Comparison of ENCODE assay signal across 22 cellular contexts in genomic region chr9:120946259-120946658, GRCh38. TPM values are rescaled to one million over a fixed set of nuclear protein-coding genes. Genes with fewer than 3 reads are reported as not detected.
DNase-seq lines count a peak whose midpoint lies in the region; ATAC-seq, FAIRE-seq and TF ChIP-seq lines count a peak whose summit lies in the region.
"Had no signal": no experiment of that assay in that cellular context is flagged by ENCODE, and none has a peak within 500 bp of the region (broad histone marks: within the 10 kb centered on the region; RNA-seq: fewer than 3 reads in every experiment).

No MANE protein-coding gene starts in this region.

- dilution Hi-C loops in endothelial cell of umbilical vein (cut with MboI; ENCODE audit: extremely low pct_ligation_motif_present, low sequenced_read_pairs) = no loop called here

- no TSS peak for BruUV-seq in endothelial cell of umbilical vein (replicated peaks; lab: Mats Ljungman, UMichigan)

- peaks cover 30% of the 10 kb centered on the region for H3K4me1 ChIP-seq in RWPE2 (ENCODE audit: insufficient read depth, poor library complexity, severe bottlenecking)
- peaks cover 59% of the 10 kb centered on the region for H3K4me1 ChIP-seq in endothelial cell of umbilical vein (ENCODE audit: control insufficient read depth, extremely low read depth, insufficient read depth, low read length)
- peaks cover 32% of the 10 kb centered on the region for H3K4me1 ChIP-seq in skeletal muscle satellite cell (ENCODE audit: control insufficient read depth, insufficient read depth, low read length)
- H3K4me1 ChIP-seq in BE2C = no peaks in the 10 kb centered on the region; the same call in 1 of the 2 replicates
- H3K4me1 ChIP-seq: colonic mucosa had no signal

- DNase-seq in GM03348 (ENCODE audit: low spot score) = peak; percentile 58
- no peak for DNase-seq in RWPE2 (ENCODE audit: low spot score)
- peak; percentile 50 for DNase-seq in endothelial cell of umbilical vein (ENCODE audit: low read depth, low spot score)
- no peak for DNase-seq in COR-L47 (lab: John Stamatoyannopoulos, UW)
- no peak for DNase-seq in BE2C
- DNase-seq in NK-92 (lab: John Stamatoyannopoulos, UW; ENCODE audit: unreplicated experiment) = no peak
- DNase-seq: activated CD4-positive, alpha-beta T cell treated with anti-CD3 and anti-CD28 coated beads for 1 hour; activated effector memory CD4-positive, alpha-beta T cell treated with Interleukin-2 at 50 U/mL for 16 hours; colonic mucosa; DMS 273 treated with DMSO at 0.1 percent for 48 hours; islet precursor cell; MG63; naive thymus-derived CD4-positive, alpha-beta T cell; NCI-H345; SIG-M5; stimulated activated CD4-positive, alpha-beta T cell treated with anti-CD3 and anti-CD28 coated beads, Interleukin-2, amount 100 ng/mL, for 48 hours; substantia nigra; T-helper 2 cell had no signal

- TF ChIP-seq CTCF in RWPE2 (IDR thresholded peaks at IDR 0.05; ENCODE audit: poor library complexity, severe bottlenecking) (no peak), endothelial cell of umbilical vein (IDR thresholded peaks at IDR 0.05; ENCODE audit: extremely low read depth in 1 of 2, insufficient read depth in 1 of 2, low read depth in 1 of 2, low read length in 2 of 2) (no peak), BE2C (IDR thresholded peaks at IDR 0.05; ENCODE audit: low read depth, low read length) (no peak)

- H3K9me1 ChIP-seq in endothelial cell of umbilical vein (replicated peaks; ENCODE audit: control insufficient read depth, extremely low read depth, insufficient read depth, low read length) = no peaks in the 10 kb centered on the region

- H3K27ac ChIP-seq in RWPE2 (ENCODE audit: poor library complexity, severe bottlenecking) (peak overlapping the region; percentile 17), endothelial cell of umbilical vein (ENCODE audit: insufficient read depth, low read depth, low read length) (peak overlapping the region; percentile 52)
- H3K27ac ChIP-seq: BLaER1, colonic mucosa, parathyroid adenoma had no signal

- FAIRE-seq in endothelial cell of umbilical vein (lab: Jason Lieb, UNC) = peak; percentile 82

- peak overlapping the region; percentile 67 for H2AFZ ChIP-seq in endothelial cell of umbilical vein (ENCODE audit: low read depth, low read length)
- H2AFZ ChIP-seq: parathyroid adenoma had no signal

- H3K27me3 ChIP-seq in RWPE2 (ENCODE audit: insufficient read depth, poor library complexity, severe bottlenecking) (no peaks in the 10 kb centered on the region), endothelial cell of umbilical vein (ENCODE audit: control insufficient read depth in 2 of 2, insufficient read depth in 2 of 2, low read length in 2 of 2) (no peaks in the 10 kb centered on the region), skeletal muscle satellite cell (ENCODE audit: control insufficient read depth, insufficient read depth, low read length) (no peaks in the 10 kb centered on the region), BE2C (no peaks in the 10 kb centered on the region)
- H3K27me3 ChIP-seq: BLaER1, colonic mucosa, MG63 had no signal

- peak overlapping the region; percentile 43 for H3K4me2 ChIP-seq in endothelial cell of umbilical vein (ENCODE audit: insufficient read depth, low read length)
- H3K4me2 ChIP-seq in skeletal muscle satellite cell (ENCODE audit: low read length) = peak overlapping the region; percentile 31
- H3K4me2 ChIP-seq: BLaER1 had no signal

- H3K79me2 ChIP-seq in endothelial cell of umbilical vein (ENCODE audit: control insufficient read depth, insufficient read depth, low read length) = no peaks in the 10 kb centered on the region
- H3K79me2 ChIP-seq: parathyroid adenoma had no signal

- intact Hi-C loops in endothelial cell of umbilical vein (cut with micrococcal nuclease) = no loop called here

- CTCF ChIA-PET in endothelial cell of umbilical vein (lab: Charles Lee) = interaction anchor here (0.9 to 1.7 kb wide), 3 partner anchors 9 to 35 kb away, joined by 3 to 7 read pairs (median 4); no protein-coding TSS in a partner anchor

- POLR2A ChIA-PET in endothelial cell of umbilical vein (lab: Charles Lee) = no interaction called here

- H3K9ac ChIP-seq in endothelial cell of umbilical vein (replicated peaks; ENCODE audit: extremely low read depth, insufficient read depth, low read length) (no peak overlapping the region), skeletal muscle satellite cell (ENCODE audit: low read depth, low read length) (no peak overlapping the region)
- H3K9ac ChIP-seq: BLaER1, parathyroid adenoma had no signal

- H3K4me3 ChIP-seq in RWPE2 (ENCODE audit: severe bottlenecking) = no peak overlapping the region
- H3K4me3 ChIP-seq in endothelial cell of umbilical vein (replicated peaks in 1 of 3; ENCODE audit: insufficient read depth in 1 of 3, low read depth in 1 of 3, low read length in 3 of 3) = no peak overlapping the region
- no peak overlapping the region for H3K4me3 ChIP-seq in skeletal muscle satellite cell (ENCODE audit: low read length)
- H3K4me3 ChIP-seq in BE2C (ENCODE audit: low read depth, low read length) = no peak overlapping the region
- H3K4me3 ChIP-seq: BLaER1, colonic mucosa, MG63 had no signal

- H3K36me3 ChIP-seq in RWPE2 (ENCODE audit: low read depth) (no peaks in the 10 kb centered on the region), endothelial cell of umbilical vein (ENCODE audit: control insufficient read depth in 2 of 2, extremely low read depth in 1 of 2, insufficient read depth in 2 of 2, low read length in 2 of 2) (no peaks in the 10 kb centered on the region), skeletal muscle satellite cell (ENCODE audit: insufficient read depth, low read length) (no peaks in the 10 kb centered on the region), BE2C (no peaks in the 10 kb centered on the region)
- H3K36me3 ChIP-seq: BLaER1, colonic mucosa, MG63 had no signal

- peak; percentile 61; the same call in 1 of the 3 replicates for ATAC-seq in RWPE2 (ENCODE audit: low read depth)
- ATAC-seq: HCT116; naive thymus-derived CD4-positive, alpha-beta T cell had no signal

- peak; percentile 39 for TF ChIP-seq POLR2A in endothelial cell of umbilical vein (IDR thresholded peaks at IDR 0.05; ENCODE audit: low read depth, low read length)

- H3K9me3 ChIP-seq in RWPE2 (ENCODE audit: severe bottlenecking) (no peaks in the 10 kb centered on the region), endothelial cell of umbilical vein (replicated peaks; ENCODE audit: control insufficient read depth, insufficient read depth, low read length) (no peaks in the 10 kb centered on the region), skeletal muscle satellite cell (replicated peaks; ENCODE audit: low read length) (no peaks in the 10 kb centered on the region), BE2C (no peaks in the 10 kb centered on the region)
- H3K9me3 ChIP-seq: BLaER1, colonic mucosa, MG63 had no signal

- H4K20me1 ChIP-seq in endothelial cell of umbilical vein (replicated peaks; ENCODE audit: control insufficient read depth, extremely low read depth, insufficient read depth, low read length) = no peaks in the 10 kb centered on the region
- H4K20me1 ChIP-seq: BLaER1 had no signal

TF ChIP-seq in endothelial cell of umbilical vein, 7 proteins besides CTCF, POLR2A, EP300 and RAD21:
- TF ChIP-seq GATA2 (IDR thresholded peaks at IDR 0.05; ENCODE audit: insufficient read depth, insufficient read length, low read depth, low read length) (peak; percentile 55), FOS (IDR thresholded peaks at IDR 0.05; ENCODE audit: borderline replicate concordance, insufficient read depth, low read length) (peak; percentile 24), POLR2AphosphoS5 (IDR thresholded peaks at IDR 0.05; ENCODE audit: insufficient read depth, low read depth, low read length) (peak; percentile 40), MAX (IDR thresholded peaks at IDR 0.05; ENCODE audit: insufficient read depth, insufficient read length) (no peak), JUN (IDR thresholded peaks at IDR 0.05; ENCODE audit: borderline replicate concordance, insufficient read depth, insufficient read length, low read depth) (no peak), MYC (IDR thresholded peaks at IDR 0.05; ENCODE audit: low read depth, low read length) (no peak), EZH2 (IDR thresholded peaks at IDR 0.05; ENCODE audit: borderline replicate concordance, low read depth, low read length, severe bottlenecking) (no peak)
TF ChIP-seq in endothelial cell of umbilical vein: peak in this region for 3.

RNA-seq across cellular contexts. Expression of gene TRAF1, which starts 19.7 kb away (rescaled TPM):
- total RNA-seq in endothelial cell of umbilical vein = 1.4 and 2.0 TPM in 2 replicates
- polyA plus RNA-seq in endothelial cell of umbilical vein = 2.6 and 2.8 TPM in 2 replicates
- 1.3 and 2.2 TPM in 2 replicates for polyA plus RNA-seq in endothelial cell of umbilical vein (2011; cell fraction: cytosol; rRNA removed)
- 9.0 and 10.0 TPM in 2 replicates for polyA plus RNA-seq in endothelial cell of umbilical vein (2011; cell fraction: nucleus; rRNA removed)
- polyA plus RNA-seq in endothelial cell of umbilical vein (2012) = 3.1 and 6.9 TPM in 2 replicates
- polyA minus RNA-seq in endothelial cell of umbilical vein = 2.3 and 2.6 TPM in 2 replicates
- polyA minus RNA-seq in endothelial cell of umbilical vein (2011; cell fraction: cytosol; rRNA and poly(A)+ RNA removed) = 0.31 TPM
- 3.0 TPM in 2 replicates for polyA minus RNA-seq in endothelial cell of umbilical vein (2011; cell fraction: nucleus; rRNA and poly(A)+ RNA removed)
- total RNA-seq in skeletal muscle satellite cell (2012; rRNA removed) = 1.1 and 4.1 TPM in 2 replicates
- polyA plus RNA-seq in BE2C (2012; ENCODE audit: insufficient read depth, insufficient read length, low read depth) = 2.3 TPM

Comparison
In these comparisons a context has a peak if more than half of its experiments do, and no peak if none do; other contexts are left out.
1. DNase-seq: peak in GM03348 (single experiment) and endothelial cell of umbilical vein (single experiment); none in RWPE2 (single experiment), COR-L47 (single experiment), BE2C (single experiment) and NK-92 (single experiment).